In the genomic region with DNA sequence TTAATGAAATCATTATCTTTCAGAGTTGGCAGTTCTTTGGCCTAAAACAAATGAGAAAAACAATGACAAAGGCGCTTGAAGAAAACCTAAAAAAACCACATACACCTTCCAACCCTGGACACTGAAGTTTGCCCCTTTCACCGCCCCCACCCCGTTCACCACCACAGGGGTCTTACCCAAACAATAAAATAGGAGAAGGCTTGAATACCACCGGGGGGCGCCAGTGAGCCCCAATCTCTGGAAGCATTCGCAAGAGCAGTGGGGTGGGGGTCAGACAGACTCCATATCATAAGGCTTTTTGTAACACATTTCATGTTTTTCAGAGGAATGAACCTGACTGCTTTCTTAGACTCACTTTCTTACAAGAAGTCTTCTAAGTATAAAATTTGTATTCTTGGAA, we compare ENCODE assay signal across 8 cellular contexts.
DNase-seq lines count a peak whose midpoint lies in the region; ATAC-seq and TF ChIP-seq lines count a peak whose summit lies in the region.

No MANE protein-coding gene starts in this region.

- DNase-seq in GM10248 (ENCODE audit: extremely low spot score) (peak; percentile 39), NT2/D1 (ENCODE audit: low read depth, low spot score) (peak; percentile 51), activated T-helper 1 cell treated with Interleukin-2 at 50 U/mL for 16 hours (ENCODE audit: low read depth) (peak; percentile 44), globus pallidus (ENCODE audit: low spot score) (peak; percentile 46), left lobe of liver (ENCODE audit: low spot score) (no peak), SKM-1 treated with dmso at 0.1 percent for 144 hours (lab: John Stamatoyannopoulos, UW; ENCODE audit: unreplicated experiment) (no peak)
- peak; percentile 21 to 53 for DNase-seq in stimulated activated CD4-positive, alpha-beta T cell treated with anti-CD3 and anti-CD28 coated beads, Interleukin-12 subunit alpha, Interleukin-12 subunit beta, amount 100 ng/mL, for 24 hours (ENCODE audit: low read depth in 2 of 2)

- CTCF ChIA-PET in GM10248 (lab: Yijun Ruan, JAX): interaction anchor here (0.7 to 2.2 kb wide), 7 partner anchors 9 to 548 kb away, joined by 3 to 7 read pairs (median 4); no protein-coding TSS in a partner anchor

- peak; percentile 50 for TF ChIP-seq CTCF in GM10248 (IDR thresholded peaks at IDR 0.05; ENCODE audit: control extremely low read depth, extremely low read depth, low read depth, missing control alignments)

- no peak overlapping the region for H3K4me3 ChIP-seq in NT2/D1 (ENCODE audit: insufficient read length, low read depth)

- no peaks in the 10 kb centered on the region for H3K9me3 ChIP-seq in NT2/D1 (ENCODE audit: insufficient read depth, low read length)

- peaks cover 19% of the 10 kb centered on the region for H3K36me3 ChIP-seq in NT2/D1 (ENCODE audit: insufficient read depth, insufficient read length, low read length)

- no peak overlapping the region for H3K9ac ChIP-seq in NT2/D1 (ENCODE audit: insufficient read length, low read depth)

- peaks cover 4% of the 10 kb centered on the region for H3K4me1 ChIP-seq in NT2/D1 (ENCODE audit: insufficient read depth, insufficient read length)

- POLR2A ChIA-PET in GM10248 (lab: Yijun Ruan, JAX): no interaction called here

- no peak for ATAC-seq in left lobe of liver
- ATAC-seq in GM18858 (IDR thresholded peaks at IDR 0.05; ENCODE audit: unreplicated experiment): no peak

- no peaks in the 10 kb centered on the region for H3K27me3 ChIP-seq in NT2/D1 (ENCODE audit: insufficient read depth, insufficient read length)

Comparison
In these comparisons a context has a peak if more than half of its experiments do, and no peak if none do; other contexts are left out.
1. DNase-seq: peak in GM10248 (single experiment), NT2/D1 (single experiment), activated T-helper 1 cell treated with Interleukin-2 at 50 U/mL for 16 hours (single experiment), globus pallidus (single experiment) and stimulated activated CD4-positive, alpha-beta T cell treated with anti-CD3 and anti-CD28 coated beads, Interleukin-12 subunit alpha, Interleukin-12 subunit beta, amount 100 ng/mL, for 24 hours (2 of 2); none in left lobe of liver (single experiment) and SKM-1 treated with dmso at 0.1 percent for 144 hours (single experiment).